Comparison of ENCODE assay signal across 8 cellular contexts in genomic region chr3:33437556-33438283, GRCh38. TPM values are rescaled to one million over a fixed set of nuclear protein-coding genes. Genes with fewer than 3 reads are reported as not detected.
DNase-seq lines count a peak whose midpoint lies in the region; ATAC-seq lines count a peak whose summit lies in the region.

No MANE protein-coding gene starts in this region.

- CTCF ChIA-PET in activated naive CD4-positive, alpha-beta T cell treated with anti-CD3 and anti-CD28 coated beads, Interleukin-2, amount 10 ng/mL, durations not matched to agents 7 days and 5 days (lab: Charles Lee) = interaction anchor here (0.7 to 1.3 kb wide), 3 partner anchors 19 to 349 kb away, joined by 3 to 5 read pairs (median 4); no protein-coding TSS in a partner anchor

- no peak overlapping the region for H3K27ac Mint-ChIP-seq in activated naive CD4-positive, alpha-beta T cell treated with anti-CD3 and anti-CD28 coated beads, Interleukin-2, amount 10 ng/mL, durations not matched to agents 7 days and 5 days
- H3K27ac Mint-ChIP-seq in activated T-helper 17 cell treated with anti-CD3 and anti-CD28 coated beads, Interleukin-2, amount 50 U/mL, for 72 hours = peak overlapping the region; percentile 94

- peaks cover 58% of the 10 kb centered on the region for H3K4me1 Mint-ChIP-seq in activated naive CD4-positive, alpha-beta T cell treated with anti-CD3 and anti-CD28 coated beads, Interleukin-2, amount 10 ng/mL, durations not matched to agents 7 days and 5 days
- H3K4me1 Mint-ChIP-seq in activated T-helper 17 cell treated with anti-CD3 and anti-CD28 coated beads, Interleukin-2, amount 50 U/mL, for 72 hours = peaks cover 39% of the 10 kb centered on the region

- H3K27me3 Mint-ChIP-seq in activated naive CD4-positive, alpha-beta T cell treated with anti-CD3 and anti-CD28 coated beads, Interleukin-2, amount 10 ng/mL, durations not matched to agents 7 days and 5 days = no peaks in the 10 kb centered on the region
- H3K27me3 Mint-ChIP-seq in activated T-helper 17 cell treated with anti-CD3 and anti-CD28 coated beads, Interleukin-2, amount 50 U/mL, for 72 hours = no peaks in the 10 kb centered on the region

- H3K36me3 ChIP-seq in iPS-15b (ENCODE audit: control insufficient read depth, insufficient read depth, low read length) (no peaks in the 10 kb centered on the region), subcutaneous abdominal adipose tissue (ENCODE audit: control insufficient read depth in 5 of 5, insufficient read depth in 5 of 5, low read length in 5 of 5) (no peaks in the 10 kb centered on the region)

- no peak for DNase-seq in activated naive CD4-positive, alpha-beta T cell treated with anti-CD3 and anti-CD28 coated beads, Interleukin-2, amount 10 ng/mL, durations not matched to agents 7 days and 5 days
- no peak for DNase-seq in activated naive CD4-positive, alpha-beta T cell treated with anti-CD3 and anti-CD28 coated beads, Interleukin-2, amount 50 U/mL, for 16 hours
- no peak for DNase-seq in medulla oblongata (ENCODE audit: extremely low spot score)

- H3K27me3 ChIP-seq in iPS-15b (ENCODE audit: control insufficient read depth, insufficient read depth, low read length) (no peaks in the 10 kb centered on the region), subcutaneous abdominal adipose tissue (ENCODE audit: control insufficient read depth in 5 of 5, insufficient read depth in 4 of 5, low read length in 5 of 5) (no peaks in the 10 kb centered on the region)

- H3K9me3 ChIP-seq in iPS-15b (ENCODE audit: control insufficient read depth, insufficient read depth, low read length) = no peaks in the 10 kb centered on the region
- no peaks in the 10 kb centered on the region for H3K9me3 ChIP-seq in subcutaneous abdominal adipose tissue (ENCODE audit: control insufficient read depth in 5 of 5, low read length in 5 of 5)

- H3K27ac ChIP-seq in subcutaneous abdominal adipose tissue (ENCODE audit: low read depth, low read length) = peak overlapping the region; percentile 96

- no peaks in the 10 kb centered on the region for H3K9me3 Mint-ChIP-seq in activated naive CD4-positive, alpha-beta T cell treated with anti-CD3 and anti-CD28 coated beads, Interleukin-2, amount 10 ng/mL, durations not matched to agents 7 days and 5 days
- H3K9me3 Mint-ChIP-seq in activated T-helper 17 cell treated with anti-CD3 and anti-CD28 coated beads, Interleukin-2, amount 50 U/mL, for 72 hours = no peaks in the 10 kb centered on the region

- H3K4me1 ChIP-seq in iPS-15b (ENCODE audit: control insufficient read depth, insufficient read depth, low read length) (peaks cover 4% of the 10 kb centered on the region), subcutaneous abdominal adipose tissue (ENCODE audit: control insufficient read depth in 5 of 5, insufficient read depth in 5 of 5, low read length in 5 of 5) (peaks cover 5 to 49% (median 38%) of the 10 kb centered on the region in 5 donors)

- no peak overlapping the region for H3K9ac ChIP-seq in iPS-15b (ENCODE audit: low read depth, low read length)
- H3K9ac ChIP-seq in subcutaneous abdominal adipose tissue (ENCODE audit: low read length in 5 of 5) = peak overlapping the region; percentile 65 to 94 (median 87)

- H3K36me3 Mint-ChIP-seq in activated naive CD4-positive, alpha-beta T cell treated with anti-CD3 and anti-CD28 coated beads, Interleukin-2, amount 10 ng/mL, durations not matched to agents 7 days and 5 days = peaks cover 13% of the 10 kb centered on the region
- peaks cover 31% of the 10 kb centered on the region for H3K36me3 Mint-ChIP-seq in activated T-helper 17 cell treated with anti-CD3 and anti-CD28 coated beads, Interleukin-2, amount 50 U/mL, for 72 hours (ENCODE audit: low read depth)

- no peak for ATAC-seq in activated T-helper 17 cell treated with anti-CD3 and anti-CD28 coated beads, Interleukin-2, amount 50 U/mL, for 72 hours (replicated peaks)
- ATAC-seq in HG03135 (IDR thresholded peaks at IDR 0.05; ENCODE audit: unreplicated experiment) (no peak), HG02884 (IDR thresholded peaks at IDR 0.05; ENCODE audit: unreplicated experiment) (no peak)

- peak overlapping the region; percentile 86 for H3K4me3 Mint-ChIP-seq in activated naive CD4-positive, alpha-beta T cell treated with anti-CD3 and anti-CD28 coated beads, Interleukin-2, amount 10 ng/mL, durations not matched to agents 7 days and 5 days
- H3K4me3 Mint-ChIP-seq in activated T-helper 17 cell treated with anti-CD3 and anti-CD28 coated beads, Interleukin-2, amount 50 U/mL, for 72 hours = peak overlapping the region; percentile 98

- H3K4me3 ChIP-seq in iPS-15b (ENCODE audit: low read depth, low read length) (peak overlapping the region; percentile 90), subcutaneous abdominal adipose tissue (ENCODE audit: low read depth in 1 of 5, low read length in 5 of 5) (peak overlapping the region; percentile 29 to 92 (median 83))

RNA-seq across cellular contexts. Expression of gene UBP1, which starts 2.5 kb away (rescaled TPM):
- 10 to 100 TPM; 47.7 to 79.3 TPM for total RNA-seq in activated T-helper 17 cell treated with anti-CD3 and anti-CD28 coated beads, Interleukin-2, amount 50 U/mL, for 72 hours
